ENCODE assay signal across 11 cellular contexts in genomic region chr5:61675015-61675692, GRCh38.
DNase-seq lines count a peak whose midpoint lies in the region; ATAC-seq, FAIRE-seq and TF ChIP-seq lines count a peak whose summit lies in the region.
"Had no signal": no experiment of that assay in that cellular context is flagged by ENCODE, and none has a peak within 500 bp of the region (broad histone marks: within the 10 kb centered on the region; RNA-seq: fewer than 3 reads in every experiment).

No MANE protein-coding gene starts in this region.

- peak; percentile 18 for DNase-seq in mammary epithelial cell
- no peak for DNase-seq in breast epithelium (ENCODE audit: low spot score in 2 of 2)
- DNase-seq in cerebellum (ENCODE audit: low spot score), result peak; percentile 16
- DNase-seq in HepG2 (ENCODE audit: low spot score), result peak; percentile 16
- DNase-seq in type B pancreatic cell (ENCODE audit: extremely low spot score, unreplicated experiment), result no peak
- DNase-seq in urothelium cell line (ENCODE audit: low spot score), result no peak
- DNase-seq in T-helper 1 cell, result no peak
- DNase-seq: mesenchymal stem cell, NCI-H2107, spleen had no signal

- in situ Hi-C loops in mammary epithelial cell (cut with MboI; ENCODE audit: low sequenced_read_pairs in 2 of 2) (no loop called here), HepG2 (cut with HindIII; ENCODE audit: extremely low pct_ligation_motif_present, low pct_unique_long_range_greater_than_20kb) (no loop called here)

- BruUV-seq in mammary epithelial cell (replicated peaks; lab: Mats Ljungman, UMichigan) (no TSS peak), HepG2 (replicated peaks; lab: Mats Ljungman, UMichigan) (no TSS peak)

- dilution Hi-C loops in mammary epithelial cell (cut with HindIII; ENCODE audit: low sequenced_read_pairs), result no loop called here

- no peak overlapping the region for H3K27ac Mint-ChIP-seq in type B pancreatic cell

- CTCF ChIA-PET in mammary epithelial cell (lab: Charles Lee; ENCODE audit: low non-redundant PET), result no interaction called here
- CTCF ChIA-PET in HepG2 (lab: Yijun Ruan, JAX; ENCODE audit: low intra/inter-chr PET ratio, low total read pairs), result no interaction called here

- FAIRE-seq in HepG2 (lab: Jason Lieb, UNC) (no peak), urothelium cell line (lab: Jason Lieb, UNC) (no peak)

- no peak overlapping the region for H3K4me3 Mint-ChIP-seq in type B pancreatic cell

- TF ChIP-seq EP300 in HepG2 (IDR thresholded peaks at IDR 0.05; ENCODE audit: low read depth in 2 of 2, low read length in 2 of 2) (no peak), HepG2 (CRISPR knock-in tag; IDR thresholded peaks at IDR 0.05; ENCODE audit: borderline replicate concordance) (no peak)

- POLR2A ChIA-PET in HepG2 (lab: Yijun Ruan, JAX), result no interaction called here

- peak; percentile 14 to 39 for TF ChIP-seq CTCF in mammary epithelial cell (conservative IDR thresholded peaks at IDR 0.05 in 1 of 2, IDR thresholded peaks at IDR 0.05 in 1 of 2; ENCODE audit: extremely low read depth in 1 of 2, insufficient read depth in 1 of 2, low read depth in 1 of 2, low read length in 2 of 2)
- TF ChIP-seq CTCF in breast epithelium (IDR thresholded peaks at IDR 0.05), result no peak
- TF ChIP-seq CTCF in HepG2 (CRISPR knock-in tag; IDR thresholded peaks at IDR 0.05), result no peak
- TF ChIP-seq CTCF in type B pancreatic cell (conservative IDR thresholded peaks at IDR 0.05), result peak; percentile 63

- H3K9me3 Mint-ChIP-seq in type B pancreatic cell, result no peaks in the 10 kb centered on the region

- H3K9me3 ChIP-seq in mammary epithelial cell (replicated peaks; ENCODE audit: insufficient read depth, low read length), result no peaks in the 10 kb centered on the region
- H3K9me3 ChIP-seq in breast epithelium, result no peaks in the 10 kb centered on the region
- no peaks in the 10 kb centered on the region for H3K9me3 ChIP-seq in HepG2 (ENCODE audit: low read length)
- H3K9me3 ChIP-seq: spleen had no signal

- intact Hi-C loops in mammary epithelial cell (cut with micrococcal nuclease) (loop anchor here (2.0 kb wide), 1 partner anchor 142 kb away; no protein-coding TSS in a partner anchor), breast epithelium (cut with DNase I; ENCODE audit: low total_unique reads) (no loop called here), HepG2 (cut with micrococcal nuclease; ENCODE audit: unreplicated experiment) (no loop called here)

- TF ChIP-seq POLR2A in breast epithelium (IDR thresholded peaks at IDR 0.05) (no peak), HepG2 (IDR thresholded peaks at IDR 0.05; ENCODE audit: insufficient read depth in 1 of 2, low read depth in 2 of 2, low read length in 2 of 2) (no peak)

- H3K4me2 ChIP-seq in mammary epithelial cell (ENCODE audit: insufficient read depth, low read depth, low read length) (no peak overlapping the region), HepG2 (ENCODE audit: low read depth, low read length) (no peak overlapping the region)

- H3K36me3 ChIP-seq in mammary epithelial cell (ENCODE audit: insufficient read depth, low read length), result no peaks in the 10 kb centered on the region
- no peaks in the 10 kb centered on the region for H3K36me3 ChIP-seq in breast epithelium
- H3K36me3 ChIP-seq in HepG2 (replicated peaks in 1 of 2; ENCODE audit: control insufficient read depth in 1 of 2, insufficient read depth in 2 of 2, low read length in 2 of 2), result no peaks in the 10 kb centered on the region
- H3K36me3 ChIP-seq: spleen had no signal

- ATAC-seq in HepG2, result peak; percentile 88
- ATAC-seq in HG02678 (IDR thresholded peaks at IDR 0.05; ENCODE audit: unreplicated experiment), result no peak

- WGBS in mammary epithelial cell (ENCODE audit: low coverage, missing lambda C conversion rate), result 47% methylated on average over 5 of the region's 5 CpGs
- 17% methylated on average over 2 of the region's 5 CpGs for WGBS in HepG2 (ENCODE audit: low lambda C conversion rate)

- TF ChIP-seq RAD21 in HepG2 (CRISPR knock-in tag; IDR thresholded peaks at IDR 0.05), result no peak

- H3K4me1 ChIP-seq in mammary epithelial cell (ENCODE audit: insufficient read depth, low read length), result peaks cover 12% of the 10 kb centered on the region
- H3K4me1 ChIP-seq in breast epithelium, result no peaks in the 10 kb centered on the region
- H3K4me1 ChIP-seq in HepG2 (ENCODE audit: insufficient read depth, low read length), result no peaks in the 10 kb centered on the region

- H3K79me2 ChIP-seq in mammary epithelial cell (ENCODE audit: insufficient read depth, low read length), result no peaks in the 10 kb centered on the region
- no peaks in the 10 kb centered on the region for H3K79me2 ChIP-seq in HepG2 (ENCODE audit: insufficient read depth, low read length)

- H3K27me3 ChIP-seq in mammary epithelial cell (ENCODE audit: insufficient read depth, low read length) (no peaks in the 10 kb centered on the region), breast epithelium (no peaks in the 10 kb centered on the region), HepG2 (ENCODE audit: control insufficient read depth in 1 of 2, insufficient read depth in 2 of 2, low read length in 2 of 2) (peaks cover 0 to 16% of the 10 kb centered on the region in 2 experiments; a peak in 2 of 5 replicates)
- H3K27me3 ChIP-seq: spleen had no signal

- H2AFZ ChIP-seq in mammary epithelial cell (ENCODE audit: low read depth, low read length) (no peak overlapping the region), HepG2 (ENCODE audit: low read length) (no peak overlapping the region)

- no peaks in the 10 kb centered on the region for H4K20me1 ChIP-seq in mammary epithelial cell (ENCODE audit: insufficient read depth, low read length)
- no peaks in the 10 kb centered on the region for H4K20me1 ChIP-seq in HepG2 (ENCODE audit: insufficient read depth, low read length)

- no peak overlapping the region for H3K4me3 ChIP-seq in mammary epithelial cell (replicated peaks in 1 of 3; ENCODE audit: insufficient read depth in 1 of 3, low read depth in 2 of 3, low read length in 3 of 3)
- H3K4me3 ChIP-seq in breast epithelium, result no peak overlapping the region
- H3K4me3 ChIP-seq in HepG2 (replicated peaks in 1 of 3; ENCODE audit: insufficient read depth in 1 of 3, low read depth in 2 of 3, low read length in 3 of 3), result no peak overlapping the region
- H3K4me3 ChIP-seq: spleen had no signal

- H3K36me3 Mint-ChIP-seq in type B pancreatic cell, result no peaks in the 10 kb centered on the region

- H3K27ac ChIP-seq in mammary epithelial cell (ENCODE audit: insufficient read depth, low read depth, low read length) (no peak overlapping the region), breast epithelium (no peak overlapping the region), HepG2 (ENCODE audit: extremely low read length, insufficient read depth, low read length) (no peak overlapping the region)
- H3K27ac ChIP-seq: spleen had no signal

- H3K4me1 Mint-ChIP-seq in type B pancreatic cell (ENCODE audit: unreplicated experiment), result no peaks in the 10 kb centered on the region

- H3K27me3 Mint-ChIP-seq in type B pancreatic cell, result peaks cover 8% of the 10 kb centered on the region

- no peak overlapping the region for H3K9ac ChIP-seq in mammary epithelial cell (ENCODE audit: insufficient read depth, low read length)
- no peak overlapping the region for H3K9ac ChIP-seq in HepG2 (ENCODE audit: insufficient read depth, low read depth, low read length)

TF ChIP-seq in HepG2, 621 proteins besides CTCF, POLR2A, EP300 and RAD21:
- TF ChIP-seq SOX13 (IDR thresholded peaks at IDR 0.05) (no peak), SOX13 (CRISPR knock-in tag; conservative IDR thresholded peaks at IDR 0.05 in 1 of 2, IDR thresholded peaks at IDR 0.05 in 1 of 2) (0 out of 4 replicates have a peak, but pooled peaks of 1 of the 2 experiments have one; percentile 14), CEBPG (CRISPR knock-in tag; IDR thresholded peaks at IDR 0.05) (no peak), ZNF816 (CRISPR knock-in tag; IDR thresholded peaks at IDR 0.05; ENCODE audit: borderline replicate concordance) (no peak), RFXAP (CRISPR knock-in tag; IDR thresholded peaks at IDR 0.05; ENCODE audit: borderline replicate concordance) (no peak)

Comparison
In these comparisons a context has a peak if more than half of its experiments do, and no peak if none do; other contexts are left out.
1. DNase-seq: peak in mammary epithelial cell (single experiment), cerebellum (single experiment) and HepG2 (single experiment); none in breast epithelium (0 of 2), type B pancreatic cell (single experiment), urothelium cell line (single experiment) and T-helper 1 cell (0 of 5).
2. CTCF ChIP-seq: peak in mammary epithelial cell (2 of 2) and type B pancreatic cell (single experiment); none in breast epithelium (0 of 3) and HepG2 (single experiment).